1 cellular context compared by ENCODE assay signal in the genomic region with DNA sequence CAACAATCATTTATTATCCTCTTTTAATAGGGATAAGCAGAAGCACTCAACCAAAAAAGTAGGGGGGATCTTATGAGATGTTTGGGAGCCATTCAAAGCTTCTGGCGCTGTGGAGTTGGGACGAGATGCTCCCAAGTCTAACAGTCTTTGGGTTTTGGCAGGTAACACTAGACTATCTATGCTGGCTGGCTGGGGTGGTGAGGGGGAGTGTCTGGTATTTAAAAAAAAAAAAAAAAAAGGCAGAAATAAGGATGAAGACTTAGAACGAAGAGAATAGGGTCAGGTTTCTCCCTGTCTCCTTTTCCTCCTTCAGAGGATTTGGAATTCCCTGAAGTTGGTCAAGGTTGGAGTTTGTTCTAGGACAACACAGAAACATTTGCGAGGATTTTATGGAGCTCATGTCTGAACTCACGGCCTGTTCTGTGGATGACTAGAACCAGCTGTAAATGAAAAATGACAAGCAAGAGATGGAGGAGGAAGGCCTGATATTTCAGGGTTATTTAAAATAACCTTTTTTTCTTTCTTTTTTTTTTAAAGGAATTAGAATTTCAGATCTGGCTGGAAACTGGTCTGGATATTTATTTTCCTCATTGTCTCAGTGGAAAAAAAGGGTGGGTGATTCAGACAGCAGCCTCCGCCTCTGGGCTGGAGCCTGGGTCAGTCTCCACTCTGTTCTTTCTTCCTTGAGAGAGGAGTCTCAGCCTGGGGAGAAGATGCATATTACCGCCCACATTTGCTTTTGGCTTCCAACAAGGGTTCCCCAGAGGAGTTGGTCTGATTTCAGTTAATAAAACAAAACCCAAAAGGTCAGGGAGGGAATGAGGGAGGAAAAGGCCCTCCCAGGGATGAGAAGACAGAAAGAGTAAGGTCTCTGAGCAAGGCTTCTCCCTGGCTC.
TF ChIP-seq lines count a peak whose summit lies in the region.

No MANE protein-coding gene starts in this region.

TF ChIP-seq in IMR-90, 13 proteins besides CTCF, POLR2A, EP300 and RAD21:
- TF ChIP-seq, protein P1, sequence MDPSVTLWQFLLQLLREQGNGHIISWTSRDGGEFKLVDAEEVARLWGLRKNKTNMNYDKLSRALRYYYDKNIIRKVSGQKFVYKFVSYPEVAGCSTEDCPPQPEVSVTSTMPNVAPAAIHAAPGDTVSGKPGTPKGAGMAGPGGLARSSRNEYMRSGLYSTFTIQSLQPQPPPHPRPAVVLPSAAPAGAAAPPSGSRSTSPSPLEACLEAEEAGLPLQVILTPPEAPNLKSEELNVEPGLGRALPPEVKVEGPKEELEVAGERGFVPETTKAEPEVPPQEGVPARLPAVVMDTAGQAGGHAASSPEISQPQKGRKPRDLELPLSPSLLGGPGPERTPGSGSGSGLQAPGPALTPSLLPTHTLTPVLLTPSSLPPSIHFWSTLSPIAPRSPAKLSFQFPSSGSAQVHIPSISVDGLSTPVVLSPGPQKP (IDR thresholded peaks at IDR 0.05; ENCODE audit: borderline replicate concordance, low read depth, low read length), result no peak
- TF ChIP-seq CEBPB (IDR thresholded peaks at IDR 0.05; ENCODE audit: low read depth, low read length), result no peak
- no peak for TF ChIP-seq BHLHE40 (IDR thresholded peaks at IDR 0.05; ENCODE audit: low read depth, low read length)
TF ChIP-seq in IMR-90: peak in this region for 0.
